ENCODE assay signal across 21 cellular contexts in genomic region chr17:80367510-80367909, GRCh38.
"Had no signal": no experiment of that assay in that cellular context is flagged by ENCODE, and none has a peak within 500 bp of the region (broad histone marks: within the 10 kb centered on the region; RNA-seq: fewer than 3 reads in every experiment).

No MANE protein-coding gene starts in this region.

- DNase-seq: activated CD4-positive, alpha-beta T cell treated with anti-CD3 and anti-CD28 coated beads, Interleukin-2, amount 10 ng/mL, durations not matched to agents 24 days and 14 days; activated CD8-positive, alpha-beta T cell treated with anti-CD3 and anti-CD28 coated beads for 36 hours; activated naive CD8-positive, alpha-beta T cell treated with anti-CD3 and anti-CD28 coated beads, Interleukin-2, amount 10 ng/mL, durations not matched to agents 7 days and 5 days; activated T-cell treated with anti-CD3 and anti-CD28 coated beads, Interleukin-2, amount 50 U/mL, for 48 hours; amygdala; body of pancreas; central memory CD4-positive, alpha-beta T cell; colonic mucosa; immature natural killer cell; occipital lobe; stimulated activated CD4-positive, alpha-beta T cell treated with anti-CD3 and anti-CD28 coated beads, Interleukin-15, amount 100 ng/mL, for 24 hours; stimulated activated CD4-positive, alpha-beta T cell treated with anti-CD3 and anti-CD28 coated beads, Interleukin-2, amount 100 ng/mL, for 48 hours; stimulated activated naive CD8-positive, alpha-beta T cell treated with anti-CD3 and anti-CD28 coated beads, Interleukin-15, amount 100 ng/mL, for 72 hours; T-helper 1 cell; T-helper 9 cell had no signal

- ATAC-seq: activated CD8-positive, alpha-beta T cell treated with anti-CD3 and anti-CD28 coated beads for 36 hours; body of pancreas; gastroesophageal sphincter; SK-N-SH treated with all-trans-retinoic acid at 6 μM for 48 hours; stimulated activated naive CD8-positive, alpha-beta T cell treated with anti-CD3 and anti-CD28 coated beads, Interleukin-15, amount 100 ng/mL, for 72 hours had no signal

- H3K27ac Mint-ChIP-seq: activated CD4-positive, alpha-beta T cell treated with anti-CD3 and anti-CD28 coated beads, Interleukin-2, amount 10 ng/mL, durations not matched to agents 24 days and 14 days; activated CD8-positive, alpha-beta T cell treated with anti-CD3 and anti-CD28 coated beads for 36 hours; activated naive CD8-positive, alpha-beta T cell treated with anti-CD3 and anti-CD28 coated beads, Interleukin-2, amount 10 ng/mL, durations not matched to agents 7 days and 5 days; mesothelial cell of epicardium; type B pancreatic cell had no signal

- H3K9me3 ChIP-seq: body of pancreas, colonic mucosa, esophagus muscularis mucosa, gastroesophageal sphincter, suprapubic skin had no signal

- H3K27me3 Mint-ChIP-seq: activated CD4-positive, alpha-beta T cell treated with anti-CD3 and anti-CD28 coated beads, Interleukin-2, amount 10 ng/mL, durations not matched to agents 24 days and 14 days; activated CD8-positive, alpha-beta T cell treated with anti-CD3 and anti-CD28 coated beads for 36 hours; activated naive CD8-positive, alpha-beta T cell treated with anti-CD3 and anti-CD28 coated beads, Interleukin-2, amount 10 ng/mL, durations not matched to agents 7 days and 5 days; stimulated activated naive CD8-positive, alpha-beta T cell treated with anti-CD3 and anti-CD28 coated beads, Interleukin-15, amount 100 ng/mL, for 72 hours; type B pancreatic cell had no signal

- H3K27ac ChIP-seq: body of pancreas, colonic mucosa, esophagus muscularis mucosa, gastroesophageal sphincter, suprapubic skin had no signal

- H3K9me3 Mint-ChIP-seq: activated CD4-positive, alpha-beta T cell treated with anti-CD3 and anti-CD28 coated beads, Interleukin-2, amount 10 ng/mL, durations not matched to agents 24 days and 14 days; activated CD8-positive, alpha-beta T cell treated with anti-CD3 and anti-CD28 coated beads for 36 hours; activated naive CD8-positive, alpha-beta T cell treated with anti-CD3 and anti-CD28 coated beads, Interleukin-2, amount 10 ng/mL, durations not matched to agents 7 days and 5 days; immature natural killer cell; mesothelial cell of epicardium; stimulated activated naive CD8-positive, alpha-beta T cell treated with anti-CD3 and anti-CD28 coated beads, Interleukin-15, amount 100 ng/mL, for 72 hours; type B pancreatic cell had no signal

- H3K27me3 ChIP-seq: body of pancreas, colonic mucosa, esophagus muscularis mucosa, gastroesophageal sphincter, suprapubic skin had no signal

- H3K4me3 ChIP-seq: body of pancreas, colonic mucosa, esophagus muscularis mucosa, gastroesophageal sphincter, suprapubic skin had no signal

- H3K4me1 Mint-ChIP-seq: activated CD4-positive, alpha-beta T cell treated with anti-CD3 and anti-CD28 coated beads, Interleukin-2, amount 10 ng/mL, durations not matched to agents 24 days and 14 days; activated naive CD8-positive, alpha-beta T cell treated with anti-CD3 and anti-CD28 coated beads, Interleukin-2, amount 10 ng/mL, durations not matched to agents 7 days and 5 days; immature natural killer cell; mesothelial cell of epicardium; stimulated activated naive CD8-positive, alpha-beta T cell treated with anti-CD3 and anti-CD28 coated beads, Interleukin-15, amount 100 ng/mL, for 72 hours had no signal

- H3K4me3 Mint-ChIP-seq: activated CD4-positive, alpha-beta T cell treated with anti-CD3 and anti-CD28 coated beads, Interleukin-2, amount 10 ng/mL, durations not matched to agents 24 days and 14 days; activated CD8-positive, alpha-beta T cell treated with anti-CD3 and anti-CD28 coated beads for 36 hours; activated naive CD8-positive, alpha-beta T cell treated with anti-CD3 and anti-CD28 coated beads, Interleukin-2, amount 10 ng/mL, durations not matched to agents 7 days and 5 days; immature natural killer cell; mesothelial cell of epicardium; stimulated activated naive CD8-positive, alpha-beta T cell treated with anti-CD3 and anti-CD28 coated beads, Interleukin-15, amount 100 ng/mL, for 72 hours; type B pancreatic cell had no signal

- H3K4me1 ChIP-seq: colonic mucosa, suprapubic skin had no signal
